In the genomic region with DNA sequence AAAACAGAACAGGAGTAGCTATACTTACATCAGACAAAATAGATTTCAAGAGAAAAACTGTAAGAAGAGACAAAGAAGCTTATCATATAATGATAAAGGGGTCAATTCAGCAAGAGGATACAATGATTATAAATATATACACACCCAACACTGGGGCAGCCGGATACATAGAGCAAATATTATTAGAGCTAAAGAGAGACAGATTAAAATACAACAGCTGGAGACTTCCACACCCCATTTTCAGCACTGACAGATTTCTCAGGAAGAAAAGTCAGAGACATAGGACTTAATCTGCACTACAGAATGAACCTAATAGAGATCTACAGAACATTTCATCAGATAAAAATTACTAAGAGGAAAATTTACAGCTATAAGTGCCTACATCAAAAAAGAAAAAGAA, we compare ENCODE assay signal across 20 cellular contexts.
"Had no signal": no experiment of that assay in that cellular context is flagged by ENCODE, and none has a peak within 500 bp of the region (broad histone marks: within the 10 kb centered on the region; RNA-seq: fewer than 3 reads in every experiment).

No MANE protein-coding gene starts in this region.

- DNase-seq: activated CD4-positive, alpha-beta T cell treated with anti-CD3 and anti-CD28 coated beads for 1 hour; activated CD4-positive, alpha-beta T cell treated with anti-CD3 and anti-CD28 coated beads, Interleukin-2, amount 50 U/mL, for 48 hours; activated T-cell treated with anti-CD3 and anti-CD28 coated beads, Interleukin-2, amount 50 U/mL, for 1 hour; cerebellar nuclear complex; dermis blood vessel endothelial cell; effector memory CD8-positive, alpha-beta T cell; islet precursor cell; naive thymus-derived CD8-positive, alpha-beta T cell; retina; stimulated activated CD4-positive, alpha-beta T cell treated with anti-CD3 and anti-CD28 coated beads, Interleukin-4, amount 100 ng/mL, for 4 hours; stimulated activated CD8-positive, alpha-beta memory T cell treated with anti-CD3 and anti-CD28 coated beads, Interleukin-4, amount 100 ng/mL, for 48 hours; stimulated activated naive CD4-positive, alpha-beta T cell treated with Interleukin-2 at 50 U/mL for 16 hours; substantia nigra; T-helper 9 cell; transverse colon had no signal

- H3K27me3 ChIP-seq: neutrophil, transverse colon, vagina had no signal

- H3K4me3 Mint-ChIP-seq: effector memory CD8-positive, alpha-beta T cell had no signal

- H3K4me3 ChIP-seq: smooth muscle cell, transverse colon, vagina had no signal

- H3K27ac ChIP-seq: epithelial cell of prostate, neutrophil, transverse colon, vagina had no signal

- H3K36me3 ChIP-seq: neutrophil had no signal

- H3K27me3 Mint-ChIP-seq: effector memory CD8-positive, alpha-beta T cell; naive thymus-derived CD8-positive, alpha-beta T cell had no signal

- H3K9me3 ChIP-seq: neutrophil, transverse colon, vagina had no signal

- H3K4me2 ChIP-seq: smooth muscle cell had no signal

- ATAC-seq: effector memory CD8-positive, alpha-beta T cell; left lobe of liver; naive thymus-derived CD8-positive, alpha-beta T cell had no signal

- H3K9me3 Mint-ChIP-seq: effector memory CD8-positive, alpha-beta T cell; naive thymus-derived CD8-positive, alpha-beta T cell had no signal
